In the genomic region with DNA sequence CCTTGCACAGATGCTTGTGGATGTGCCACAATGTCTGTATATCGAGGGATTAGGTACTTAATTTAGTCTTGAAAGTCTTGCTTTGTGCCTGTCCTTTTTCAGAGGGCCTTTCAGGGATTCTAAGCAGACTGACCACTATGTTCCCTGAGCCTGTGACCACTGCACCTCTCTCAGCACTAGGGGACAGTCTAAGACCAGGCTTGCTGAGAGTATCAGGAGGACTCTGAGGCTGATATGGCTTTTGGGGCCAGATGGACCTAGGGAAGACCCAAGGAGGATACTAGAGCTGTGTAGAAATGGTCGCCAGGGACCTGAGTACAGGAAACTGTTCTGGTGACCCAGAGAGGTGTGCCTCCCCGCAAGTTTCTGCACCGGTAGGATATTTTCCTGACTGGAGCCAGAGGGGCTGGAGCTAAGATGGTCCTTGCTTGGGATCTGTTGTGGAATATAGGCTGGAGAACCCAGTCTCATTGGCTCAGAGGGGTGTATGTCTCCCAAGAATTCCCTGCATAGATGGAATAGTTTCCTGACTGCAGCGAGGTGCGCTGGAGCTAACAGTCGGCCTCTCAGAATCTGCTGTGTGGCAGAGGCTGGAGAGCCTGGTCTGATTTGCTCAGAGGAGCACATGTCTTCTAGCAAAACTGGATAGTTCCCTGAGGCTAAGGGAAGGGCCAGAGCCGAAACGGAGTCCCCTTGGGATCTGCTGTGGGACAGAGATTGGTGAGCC, we compare ENCODE assay signal across 9 cellular contexts.
DNase-seq lines count a peak whose midpoint lies in the region; ATAC-seq and TF ChIP-seq lines count a peak whose summit lies in the region.
"Had no signal": no experiment of that assay in that cellular context is flagged by ENCODE, and none has a peak within 500 bp of the region (broad histone marks: within the 10 kb centered on the region; RNA-seq: fewer than 3 reads in every experiment).

No MANE protein-coding gene starts in this region.

- no peak overlapping the region for H3K4me3 ChIP-seq in AG10803 (ENCODE audit: low read length)

- peak; percentile 82 for TF ChIP-seq CTCF in AG10803 (conservative IDR thresholded peaks at IDR 0.05; ENCODE audit: low read length)

- DNase-seq in AG10803 (ENCODE audit: low read depth) (peak; percentile 62), HCEC 1CT (peak; percentile 67), SW480 (ENCODE audit: low spot score) (peak; percentile 28), iPS-NIHi11 (ENCODE audit: low spot score) (peak; percentile 45), NCI-H510A (lab: John Stamatoyannopoulos, UW) (no peak), COLO668 (lab: John Stamatoyannopoulos, UW; ENCODE audit: unreplicated experiment) (no peak), KG1 (lab: John Stamatoyannopoulos, UW) (no peak)
- DNase-seq: activated CD8-positive, alpha-beta memory T cell treated with anti-CD3 and anti-CD28 coated beads, Interleukin-2, amount 10 ng/mL, durations not matched to agents 7 days and 5 days had no signal

- no peak for ATAC-seq in GM19035 (IDR thresholded peaks at IDR 0.05; ENCODE audit: unreplicated experiment)
- ATAC-seq: activated CD8-positive, alpha-beta memory T cell treated with anti-CD3 and anti-CD28 coated beads, Interleukin-2, amount 10 ng/mL, durations not matched to agents 7 days and 5 days had no signal

Comparison
In these comparisons a context has a peak if more than half of its experiments do, and no peak if none do; other contexts are left out.
1. DNase-seq: peak in AG10803 (single experiment), HCEC 1CT (single experiment), SW480 (single experiment) and iPS-NIHi11 (single experiment); none in NCI-H510A (single experiment), COLO668 (single experiment) and KG1 (single experiment).